In the genomic region with DNA sequence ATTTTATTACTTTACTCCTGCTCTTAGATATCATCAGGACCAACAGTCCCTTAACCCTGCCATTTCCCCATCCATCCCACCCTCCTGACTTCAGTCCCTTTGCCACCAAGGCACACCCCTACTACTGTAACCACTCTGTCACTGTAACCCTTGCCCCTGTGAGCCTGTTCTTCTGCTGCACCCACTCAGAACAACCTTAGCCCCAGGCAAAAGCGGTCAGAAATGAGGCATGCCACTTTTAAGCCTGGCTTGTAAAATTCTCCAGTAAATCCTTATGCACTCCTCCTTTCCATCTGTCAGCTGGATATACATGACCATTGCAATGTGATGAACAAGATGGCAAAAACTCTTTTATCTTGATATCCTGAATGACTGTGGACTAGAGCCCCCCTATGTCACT, we compare ENCODE assay signal across 16 cellular contexts.
DNase-seq lines count a peak whose midpoint lies in the region; ATAC-seq and TF ChIP-seq lines count a peak whose summit lies in the region.
"Had no signal": no experiment of that assay in that cellular context is flagged by ENCODE, and none has a peak within 500 bp of the region (broad histone marks: within the 10 kb centered on the region; RNA-seq: fewer than 3 reads in every experiment).

No MANE protein-coding gene starts in this region.

- H3K4me1 Mint-ChIP-seq in glutamatergic neuron (ENCODE audit: low read depth, unreplicated experiment) (no peaks in the 10 kb centered on the region), endodermal cell (peaks cover 16% of the 10 kb centered on the region)
- H3K4me1 Mint-ChIP-seq: CD14-positive monocyte had no signal

- no peak overlapping the region for H2AK5ac ChIP-seq in trophoblast cell (ENCODE audit: low read length)

- no peak overlapping the region for H3K14ac ChIP-seq in trophoblast cell (ENCODE audit: low read length)

- dilution Hi-C loops in mammary epithelial cell (cut with HindIII; ENCODE audit: low sequenced_read_pairs): no loop called here

- H3K9ac ChIP-seq in mammary epithelial cell (ENCODE audit: insufficient read depth, low read length) (no peak overlapping the region), trophoblast cell (ENCODE audit: low read length) (no peak overlapping the region), endodermal cell (ENCODE audit: extremely low read depth, low read length, poor library complexity, severe bottlenecking) (no peak overlapping the region)

- CTCF ChIA-PET in HEK293 (lab: Yijun Ruan, JAX) (no interaction called here), mammary epithelial cell (lab: Charles Lee; ENCODE audit: low non-redundant PET) (no interaction called here)

- H3K36me3 Mint-ChIP-seq in glutamatergic neuron (ENCODE audit: unreplicated experiment) (no peaks in the 10 kb centered on the region), endodermal cell (ENCODE audit: low read depth) (no peaks in the 10 kb centered on the region)
- H3K36me3 Mint-ChIP-seq: CD14-positive monocyte; CD8-positive, alpha-beta T cell had no signal

- no peaks in the 10 kb centered on the region for H3K9me3 Mint-ChIP-seq in glutamatergic neuron (ENCODE audit: unreplicated experiment)
- H3K9me3 Mint-ChIP-seq in endodermal cell: no peaks in the 10 kb centered on the region
- H3K9me3 Mint-ChIP-seq: CD8-positive, alpha-beta T cell had no signal

- no TSS peak for BruUV-seq in mammary epithelial cell (replicated peaks; lab: Mats Ljungman, UMichigan)

- no peak for ATAC-seq in Right ventricle myocardium inferior
- ATAC-seq: A549; CD8-positive, alpha-beta T cell had no signal

- no peaks in the 10 kb centered on the region for H3K79me1 ChIP-seq in trophoblast cell (ENCODE audit: low read length)

- H3K36me3 ChIP-seq in HEK293 (ENCODE audit: control insufficient read depth in 2 of 2, insufficient read depth in 1 of 2, low read length in 2 of 2) (no peaks in the 10 kb centered on the region), mammary epithelial cell (ENCODE audit: insufficient read depth, low read length) (no peaks in the 10 kb centered on the region), trophoblast cell (ENCODE audit: control insufficient read depth in 1 of 2, insufficient read depth in 2 of 2, low read length in 2 of 2) (no peaks in the 10 kb centered on the region), endodermal cell (ENCODE audit: control insufficient read depth, insufficient read depth, low read length) (no peaks in the 10 kb centered on the region)

- H3K27ac ChIP-seq in HEK293 (ENCODE audit: extremely low read depth, low read depth, low read length) (no peak overlapping the region), mammary epithelial cell (ENCODE audit: insufficient read depth, low read depth, low read length) (no peak overlapping the region), trophoblast cell (ENCODE audit: low read depth, low read length) (no peak overlapping the region), endodermal cell (ENCODE audit: low read depth, low read length) (no peak overlapping the region)
- H3K27ac ChIP-seq: A549, HL-60 had no signal

- no peak overlapping the region for H4K8ac ChIP-seq in trophoblast cell (ENCODE audit: low read depth, low read length)

- H3K4me2 ChIP-seq in mammary epithelial cell (ENCODE audit: insufficient read depth, low read depth, low read length): no peak overlapping the region
- no peak overlapping the region for H3K4me2 ChIP-seq in trophoblast cell (ENCODE audit: low read length)
- H3K4me2 ChIP-seq: A549 had no signal

- TF ChIP-seq CTCF in HEK293 (tag by site-specific recombination; IDR thresholded peaks at IDR 0.05): no peak
- TF ChIP-seq CTCF in mammary epithelial cell (conservative IDR thresholded peaks at IDR 0.05 in 1 of 2, IDR thresholded peaks at IDR 0.05 in 1 of 2; ENCODE audit: extremely low read depth in 1 of 2, insufficient read depth in 1 of 2, low read depth in 1 of 2, low read length in 2 of 2): no peak
- no peak for TF ChIP-seq CTCF in glutamatergic neuron (IDR thresholded peaks at IDR 0.05; ENCODE audit: partially characterized antibody, unreplicated experiment)
- TF ChIP-seq CTCF in endodermal cell (conservative IDR thresholded peaks at IDR 0.05): no peak

- POLR2A ChIA-PET in HEK293 (lab: Yijun Ruan, JAX): no interaction called here

- no peaks in the 10 kb centered on the region for H3K79me2 ChIP-seq in mammary epithelial cell (ENCODE audit: insufficient read depth, low read length)
- H3K79me2 ChIP-seq in trophoblast cell (ENCODE audit: control insufficient read depth, insufficient read depth, low read length, poor library complexity): no peaks in the 10 kb centered on the region

- 94% methylated on average over 1 of the region's 1 CpG for WGBS in mammary epithelial cell (ENCODE audit: low coverage, missing lambda C conversion rate)
- WGBS in trophoblast cell (ENCODE audit: extremely low coverage, insufficient coverage, insufficient read length): no CpG with 5 or more reads among the region's 1 CpG
- WGBS in endodermal cell (ENCODE audit: insufficient coverage in 1 of 2, insufficient read length in 1 of 2), 2 experiments: 86 to 95% methylated on average over 1 of the region's 1 CpG

- no peak overlapping the region for H3K27ac Mint-ChIP-seq in glutamatergic neuron (ENCODE audit: unreplicated experiment)
- H3K27ac Mint-ChIP-seq in endodermal cell: no peak overlapping the region
- H3K27ac Mint-ChIP-seq: CD14-positive monocyte; CD8-positive, alpha-beta T cell had no signal

- H4K91ac ChIP-seq in trophoblast cell (ENCODE audit: low read depth, low read length): no peak overlapping the region

- no peaks in the 10 kb centered on the region for H3K27me3 ChIP-seq in mammary epithelial cell (ENCODE audit: insufficient read depth, low read length)
- no peaks in the 10 kb centered on the region for H3K27me3 ChIP-seq in trophoblast cell (ENCODE audit: insufficient read depth, low read length)
- H3K27me3 ChIP-seq in endodermal cell (ENCODE audit: control insufficient read depth, insufficient read depth, low read length, poor library complexity, severe bottlenecking): no peaks in the 10 kb centered on the region

- H3K4me1 ChIP-seq in HEK293 (ENCODE audit: control insufficient read depth, insufficient read depth, low read length): peaks cover 2% of the 10 kb centered on the region; the same call in 1 of the 2 replicates
- H3K4me1 ChIP-seq in mammary epithelial cell (ENCODE audit: insufficient read depth, low read length): peaks cover 9% of the 10 kb centered on the region
- H3K4me1 ChIP-seq in trophoblast cell (ENCODE audit: control insufficient read depth in 1 of 2, insufficient read depth in 2 of 2, low read length in 2 of 2): peaks cover 2% of the 10 kb centered on the region in 2 experiments
- H3K4me1 ChIP-seq in endodermal cell (ENCODE audit: control insufficient read depth, insufficient read depth, low read length): peaks cover 7% of the 10 kb centered on the region
- H3K4me1 ChIP-seq: A549 had no signal

- no peak overlapping the region for H3K23ac ChIP-seq in trophoblast cell (ENCODE audit: low read length)

- no peak overlapping the region for H2BK120ac ChIP-seq in trophoblast cell (ENCODE audit: insufficient read depth, low read length, poor library complexity)

- no peaks in the 10 kb centered on the region for H4K20me1 ChIP-seq in mammary epithelial cell (ENCODE audit: insufficient read depth, low read length)

- no peak overlapping the region for H4K12ac ChIP-seq in trophoblast cell (ENCODE audit: low read depth, low read length)

- intact Hi-C loops in mammary epithelial cell (cut with micrococcal nuclease): no loop called here
- intact Hi-C loops in Right ventricle myocardium inferior (cut with DNase I): no loop called here

- no peak overlapping the region for H3K18ac ChIP-seq in trophoblast cell (ENCODE audit: low read length)

- peak overlapping the region; percentile 16 for H2BK12ac ChIP-seq in trophoblast cell (ENCODE audit: low read length)

- peak; percentile 49 for DNase-seq in NCI-H69 (lab: John Stamatoyannopoulos, UW)
- DNase-seq in mammary epithelial cell: peak; percentile 16
- no peak for DNase-seq in trophoblast cell
- no peak for DNase-seq in glutamatergic neuron
- no peak for DNase-seq in endodermal cell
- no peak for DNase-seq in Right ventricle myocardium inferior (ENCODE audit: missing footprints)
- DNase-seq: CD8-positive, alpha-beta T cell; COR-L47; DMS153; DMS79 treated with DMSO at 0.1 percent for 48 hours; GF-D8; HCEC 1CT had no signal

- H3K4me3 Mint-ChIP-seq in glutamatergic neuron (ENCODE audit: unreplicated experiment) (no peak overlapping the region), endodermal cell (no peak overlapping the region)
- H3K4me3 Mint-ChIP-seq: CD14-positive monocyte; CD8-positive, alpha-beta T cell had no signal

- no peak overlapping the region for H2AFZ ChIP-seq in mammary epithelial cell (ENCODE audit: low read depth, low read length)
- H2AFZ ChIP-seq in trophoblast cell (ENCODE audit: insufficient read depth, low read length, poor library complexity): no peak overlapping the region

- no peaks in the 10 kb centered on the region for H3K27me3 Mint-ChIP-seq in glutamatergic neuron (ENCODE audit: unreplicated experiment)
- H3K27me3 Mint-ChIP-seq in endodermal cell (ENCODE audit: insufficient read depth): no peaks in the 10 kb centered on the region

- in situ Hi-C loops in mammary epithelial cell (cut with MboI; ENCODE audit: low sequenced_read_pairs in 2 of 2): no loop called here

- H3K4ac ChIP-seq in trophoblast cell (ENCODE audit: low read depth, low read length): no peak overlapping the region

- H2BK5ac ChIP-seq in trophoblast cell (ENCODE audit: low read depth, low read length, poor library complexity): no peak overlapping the region

- H3K4me3 ChIP-seq in HEK293 (ENCODE audit: low read depth, low read length): no peak overlapping the region
- H3K4me3 ChIP-seq in mammary epithelial cell (replicated peaks in 1 of 3; ENCODE audit: insufficient read depth in 1 of 3, low read depth in 2 of 3, low read length in 3 of 3): no peak overlapping the region
- H3K4me3 ChIP-seq in trophoblast cell (ENCODE audit: low read depth, low read length): no peak overlapping the region
- H3K4me3 ChIP-seq in endodermal cell (ENCODE audit: low read length): no peak overlapping the region
- H3K4me3 ChIP-seq: A549 had no signal

- H3K9me3 ChIP-seq in HEK293 (ENCODE audit: control insufficient read depth, insufficient read depth, low read depth, low read length) (no peaks in the 10 kb centered on the region), mammary epithelial cell (replicated peaks; ENCODE audit: insufficient read depth, low read length) (no peaks in the 10 kb centered on the region), trophoblast cell (ENCODE audit: insufficient read depth, low read depth, low read length) (no peaks in the 10 kb centered on the region), endodermal cell (ENCODE audit: control insufficient read depth, low read length) (peaks cover 1% of the 10 kb centered on the region)
- H3K9me3 ChIP-seq: A549 had no signal

TF ChIP-seq in HEK293, 187 proteins besides CTCF, POLR2A, EP300 and RAD21 (continues in another document):
- TF ChIP-seq ZNF521 (tag by site-specific recombination; IDR thresholded peaks at IDR 0.05) (no peak), ZNF701 (tag by site-specific recombination; IDR thresholded peaks at IDR 0.05) (no peak)

Comparison
In these comparisons a context has a peak if more than half of its experiments do, and no peak if none do; other contexts are left out.
1. DNase-seq: peak in NCI-H69 (single experiment) and mammary epithelial cell (single experiment); none in trophoblast cell (0 of 2), glutamatergic neuron (single experiment), endodermal cell (single experiment) and Right ventricle myocardium inferior (single experiment).